In genomic region chr7:129576138-129576537, GRCh38 we compare ENCODE assay signal across 8 cellular contexts.
"Had no signal": no experiment of that assay in that cellular context is flagged by ENCODE, and none has a peak within 500 bp of the region (broad histone marks: within the 10 kb centered on the region; RNA-seq: fewer than 3 reads in every experiment).

No MANE protein-coding gene starts in this region.

- H3K27ac ChIP-seq: GM23248, KMS-11 had no signal

- ATAC-seq: HCT116 had no signal

- H2AFZ ChIP-seq: GM23248 had no signal

- H3K36me3 ChIP-seq: HAP-1 had no signal

- H3K4me3 ChIP-seq: GM23248, HAP-1 had no signal

- H3K4me1 ChIP-seq: HAP-1 had no signal

- DNase-seq: GM23248, GOT3, H7, HFFc6, KBM-7 had no signal

- H3K9ac ChIP-seq: GM23248, KMS-11 had no signal

- H3K4me2 ChIP-seq: KMS-11 had no signal
